Comparison of ENCODE assay signal across 13 cellular contexts in the genomic region with DNA sequence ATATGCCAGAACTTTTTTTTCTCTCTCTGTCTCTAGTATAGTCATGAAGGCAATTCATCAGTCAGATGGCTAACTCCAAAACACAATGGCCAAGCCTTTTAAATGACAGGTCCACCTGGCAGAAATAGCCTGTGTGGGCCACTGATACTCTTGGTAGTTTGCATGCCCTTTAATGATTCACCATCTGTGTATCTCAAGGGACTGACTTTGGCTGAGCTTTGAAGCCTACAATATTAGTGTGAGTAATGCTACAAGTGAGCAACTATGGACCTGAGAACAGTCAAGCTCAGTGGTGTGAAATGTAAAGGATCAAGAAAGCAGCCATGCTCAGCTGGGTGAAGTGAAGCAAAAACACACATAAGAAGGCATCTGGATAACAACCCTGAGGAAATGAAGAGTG.
DNase-seq lines count a peak whose midpoint lies in the region; ATAC-seq and TF ChIP-seq lines count a peak whose summit lies in the region.
"Had no signal": no experiment of that assay in that cellular context is flagged by ENCODE, and none has a peak within 500 bp of the region (broad histone marks: within the 10 kb centered on the region; RNA-seq: fewer than 3 reads in every experiment).

No MANE protein-coding gene starts in this region.

- H3K9ac ChIP-seq in BLaER1 treated with 17β-estradiol and CSF1 and Interleukin-3, amounts not matched to agents 10 nM and 100 nM = no peak overlapping the region
- H3K9ac ChIP-seq in mammary epithelial cell (ENCODE audit: insufficient read depth, low read length) (no peak overlapping the region), mesenchymal stem cell (ENCODE audit: low read length) (no peak overlapping the region)

- H2AFZ ChIP-seq in mammary epithelial cell (ENCODE audit: low read depth, low read length) (no peak overlapping the region), mesenchymal stem cell (ENCODE audit: low read depth, low read length) (no peak overlapping the region)

- no peak overlapping the region for H3K4me3 ChIP-seq in BLaER1 treated with 17β-estradiol and CSF1 and Interleukin-3, amounts not matched to agents 10 nM and 100 nM
- H3K4me3 ChIP-seq in mammary epithelial cell (replicated peaks in 1 of 3; ENCODE audit: insufficient read depth in 1 of 3, low read depth in 2 of 3, low read length in 3 of 3) (no peak overlapping the region), mesenchymal stem cell (ENCODE audit: insufficient read depth in 1 of 2, low read depth in 1 of 2, low read length in 2 of 2) (no peak overlapping the region)

- H2BK15ac ChIP-seq in mesenchymal stem cell (ENCODE audit: low read depth, poor library complexity, severe bottlenecking) = no peak overlapping the region

- peak; percentile 40 for DNase-seq in mammary epithelial cell
- peak; percentile 66 for DNase-seq in mesenchymal stem cell
- DNase-seq in SKM-1 treated with dmso at 0.1 percent for 144 hours (lab: John Stamatoyannopoulos, UW; ENCODE audit: unreplicated experiment) = no peak
- no peak for DNase-seq in stimulated activated CD4-positive, alpha-beta T cell treated with anti-CD3 and anti-CD28 coated beads, Interleukin-2, amount 100 ng/mL, for 24 hours
- no peak for DNase-seq in type B pancreatic cell (ENCODE audit: extremely low spot score, unreplicated experiment)
- DNase-seq in SK-N-DZ (ENCODE audit: low spot score) = no peak
- DNase-seq: activated naive CD8-positive, alpha-beta T cell treated with anti-CD3 and anti-CD28 coated beads, Interleukin-2, amount 10 ng/mL, durations not matched to agents 7 days and 5 days; NCI-H1417 treated with DMSO at 0.1 percent for 48 hours; stimulated activated naive CD4-positive, alpha-beta T cell treated with Interleukin-2 at 50 U/mL for 16 hours had no signal

- H3K79me2 ChIP-seq in mammary epithelial cell (ENCODE audit: insufficient read depth, low read length) = no peaks in the 10 kb centered on the region

- peaks cover 11% of the 10 kb centered on the region for H3K4me1 Mint-ChIP-seq in type B pancreatic cell (ENCODE audit: unreplicated experiment)
- H3K4me1 Mint-ChIP-seq: activated naive CD8-positive, alpha-beta T cell treated with anti-CD3 and anti-CD28 coated beads, Interleukin-2, amount 10 ng/mL, durations not matched to agents 7 days and 5 days; neural crest cell had no signal

- H3K9me3 Mint-ChIP-seq in type B pancreatic cell = no peaks in the 10 kb centered on the region
- H3K9me3 Mint-ChIP-seq: activated naive CD8-positive, alpha-beta T cell treated with anti-CD3 and anti-CD28 coated beads, Interleukin-2, amount 10 ng/mL, durations not matched to agents 7 days and 5 days; neural crest cell; T-helper 2 cell treated with Interferon-gamma antibody and Interleukin-4, amounts not matched to agents 5 μg/mL and 100 μg/mL, for 36 hours had no signal

- H3K27ac Mint-ChIP-seq in type B pancreatic cell = no peak overlapping the region
- H3K27ac Mint-ChIP-seq: activated naive CD8-positive, alpha-beta T cell treated with anti-CD3 and anti-CD28 coated beads, Interleukin-2, amount 10 ng/mL, durations not matched to agents 7 days and 5 days; T-helper 2 cell treated with Interferon-gamma antibody and Interleukin-4, amounts not matched to agents 5 μg/mL and 100 μg/mL, for 36 hours had no signal

- peak overlapping the region in 1 of 2 experiments; percentile 95 for H3K18ac ChIP-seq in mesenchymal stem cell (ENCODE audit: low read depth in 1 of 2, low read length in 2 of 2)

- peak overlapping the region; percentile 38 to 86 for H2BK12ac ChIP-seq in mesenchymal stem cell (ENCODE audit: low read length in 2 of 2)

- H4K20me1 ChIP-seq in BLaER1 treated with 17β-estradiol and CSF1 and Interleukin-3, amounts not matched to agents 10 nM and 100 nM = no peaks in the 10 kb centered on the region
- no peaks in the 10 kb centered on the region for H4K20me1 ChIP-seq in mammary epithelial cell (ENCODE audit: insufficient read depth, low read length)

- peaks cover 0 to 8% (median 5%) of the 10 kb centered on the region in 11 experiments; a peak in 4 of 22 replicates for H3K9me3 ChIP-seq in BLaER1 treated with 17β-estradiol and CSF1 and Interleukin-3, amounts not matched to agents 10 nM and 100 nM (replicated peaks in 1 of 11)
- no peaks in the 10 kb centered on the region for H3K9me3 ChIP-seq in mammary epithelial cell (replicated peaks; ENCODE audit: insufficient read depth, low read length)
- H3K9me3 ChIP-seq in mesenchymal stem cell (ENCODE audit: control insufficient read depth, low read length) = no peaks in the 10 kb centered on the region

- H3K36me3 Mint-ChIP-seq in type B pancreatic cell = no peaks in the 10 kb centered on the region
- H3K36me3 Mint-ChIP-seq: activated naive CD8-positive, alpha-beta T cell treated with anti-CD3 and anti-CD28 coated beads, Interleukin-2, amount 10 ng/mL, durations not matched to agents 7 days and 5 days had no signal

- no peak overlapping the region for H4K8ac ChIP-seq in mesenchymal stem cell (ENCODE audit: low read length)

- H4K91ac ChIP-seq in mesenchymal stem cell (ENCODE audit: low read length) = no peak overlapping the region

- no peak overlapping the region for H3K4ac ChIP-seq in mesenchymal stem cell (ENCODE audit: low read depth in 1 of 2, low read length in 2 of 2)

- no peak overlapping the region for H3K23ac ChIP-seq in mesenchymal stem cell (ENCODE audit: low read length in 2 of 2)

- peak; percentile 79 for ATAC-seq in HG03460 (IDR thresholded peaks at IDR 0.05; ENCODE audit: unreplicated experiment)

- peaks cover 4% of the 10 kb centered on the region for H3K27me3 Mint-ChIP-seq in type B pancreatic cell
- H3K27me3 Mint-ChIP-seq: activated naive CD8-positive, alpha-beta T cell treated with anti-CD3 and anti-CD28 coated beads, Interleukin-2, amount 10 ng/mL, durations not matched to agents 7 days and 5 days had no signal

- H3K4me1 ChIP-seq in BLaER1 treated with 17β-estradiol and CSF1 and Interleukin-3, amounts not matched to agents 10 nM and 100 nM = peaks cover 0 to 9% (median 6%) of the 10 kb centered on the region in 10 experiments; a peak in 10 of 20 replicates
- H3K4me1 ChIP-seq in mammary epithelial cell (ENCODE audit: insufficient read depth, low read length) = no peaks in the 10 kb centered on the region
- H3K4me1 ChIP-seq in mesenchymal stem cell (ENCODE audit: control insufficient read depth, insufficient read depth, low read depth, low read length) = peaks cover 3% of the 10 kb centered on the region

- BruUV-seq in mammary epithelial cell (replicated peaks; lab: Mats Ljungman, UMichigan) = no TSS peak

- in situ Hi-C loops in mammary epithelial cell (cut with MboI; ENCODE audit: low sequenced_read_pairs in 2 of 2) = no loop called here

- H3K79me1 ChIP-seq in mesenchymal stem cell (replicated peaks; ENCODE audit: low read length, poor library complexity, severe bottlenecking) = no peaks in the 10 kb centered on the region

- H2BK120ac ChIP-seq in mesenchymal stem cell (ENCODE audit: low read depth, low read length) = no peak overlapping the region

- TF ChIP-seq CTCF in mammary epithelial cell (conservative IDR thresholded peaks at IDR 0.05 in 1 of 2, IDR thresholded peaks at IDR 0.05 in 1 of 2; ENCODE audit: extremely low read depth in 1 of 2, insufficient read depth in 1 of 2, low read depth in 1 of 2, low read length in 2 of 2) (no peak), type B pancreatic cell (conservative IDR thresholded peaks at IDR 0.05) (no peak)

- no peak overlapping the region for H3K4me3 Mint-ChIP-seq in type B pancreatic cell
- H3K4me3 Mint-ChIP-seq: activated naive CD8-positive, alpha-beta T cell treated with anti-CD3 and anti-CD28 coated beads, Interleukin-2, amount 10 ng/mL, durations not matched to agents 7 days and 5 days; neural crest cell; T-helper 2 cell treated with Interferon-gamma antibody and Interleukin-4, amounts not matched to agents 5 μg/mL and 100 μg/mL, for 36 hours had no signal

- H3K27ac ChIP-seq in BLaER1 treated with 17β-estradiol and CSF1 and Interleukin-3, amounts not matched to agents 10 nM and 100 nM = no peak overlapping the region
- H3K27ac ChIP-seq in mammary epithelial cell (ENCODE audit: insufficient read depth, low read depth, low read length) (no peak overlapping the region), mesenchymal stem cell (ENCODE audit: low read length, poor library complexity, severe bottlenecking) (peak overlapping the region; percentile 40)

- dilution Hi-C loops in mammary epithelial cell (cut with HindIII; ENCODE audit: low sequenced_read_pairs) = no loop called here

- peak overlapping the region in 7 of 11 experiments; percentile 3 to 49 (median 41); a peak in 11 of 22 replicates for H3K4me2 ChIP-seq in BLaER1 treated with 17β-estradiol and CSF1 and Interleukin-3, amounts not matched to agents 10 nM and 100 nM
- no peak overlapping the region for H3K4me2 ChIP-seq in mammary epithelial cell (ENCODE audit: insufficient read depth, low read depth, low read length)
- no peak overlapping the region for H3K4me2 ChIP-seq in mesenchymal stem cell (ENCODE audit: low read length, poor library complexity, severe bottlenecking)

- no peak overlapping the region for H2BK5ac ChIP-seq in mesenchymal stem cell (ENCODE audit: low read depth, low read length, poor library complexity, severe bottlenecking)

- intact Hi-C loops in mammary epithelial cell (cut with micrococcal nuclease) = no loop called here

- H3K14ac ChIP-seq in mesenchymal stem cell (ENCODE audit: low read length in 2 of 2) = no peak overlapping the region

- CTCF ChIA-PET in mammary epithelial cell (lab: Charles Lee; ENCODE audit: low non-redundant PET) = no interaction called here

- no peaks in the 10 kb centered on the region for H3K36me3 ChIP-seq in BLaER1 treated with 17β-estradiol and CSF1 and Interleukin-3, amounts not matched to agents 10 nM and 100 nM
- no peaks in the 10 kb centered on the region for H3K36me3 ChIP-seq in mammary epithelial cell (ENCODE audit: insufficient read depth, low read length)
- no peaks in the 10 kb centered on the region for H3K36me3 ChIP-seq in mesenchymal stem cell (ENCODE audit: control insufficient read depth in 1 of 2, insufficient read depth in 2 of 2, low read depth in 1 of 2, low read length in 2 of 2)

- H3K27me3 ChIP-seq in BLaER1 treated with 17β-estradiol and CSF1 and Interleukin-3, amounts not matched to agents 10 nM and 100 nM = no peaks in the 10 kb centered on the region
- peaks cover 6% of the 10 kb centered on the region for H3K27me3 ChIP-seq in mammary epithelial cell (ENCODE audit: insufficient read depth, low read length)
- H3K27me3 ChIP-seq in mesenchymal stem cell (ENCODE audit: control insufficient read depth in 1 of 2, insufficient read depth in 1 of 2, low read length in 2 of 2) = no peaks in the 10 kb centered on the region

- no peak overlapping the region for H2AK5ac ChIP-seq in mesenchymal stem cell (ENCODE audit: low read length, severe bottlenecking)

Comparison
In these comparisons a context has a peak if more than half of its experiments do, and no peak if none do; other contexts are left out.
1. H3K4me2 ChIP-seq: peak in BLaER1 treated with 17β-estradiol and CSF1 and Interleukin-3, amounts not matched to agents 10 nM and 100 nM (7 of 11); none in mammary epithelial cell (single experiment) and mesenchymal stem cell (single experiment).
2. DNase-seq: peak in mammary epithelial cell (single experiment) and mesenchymal stem cell (single experiment); none in SKM-1 treated with dmso at 0.1 percent for 144 hours (single experiment), stimulated activated CD4-positive, alpha-beta T cell treated with anti-CD3 and anti-CD28 coated beads, Interleukin-2, amount 100 ng/mL, for 24 hours (0 of 2), type B pancreatic cell (single experiment) and SK-N-DZ (single experiment).